18 cellular contexts compared by ENCODE assay signal in the genomic region with DNA sequence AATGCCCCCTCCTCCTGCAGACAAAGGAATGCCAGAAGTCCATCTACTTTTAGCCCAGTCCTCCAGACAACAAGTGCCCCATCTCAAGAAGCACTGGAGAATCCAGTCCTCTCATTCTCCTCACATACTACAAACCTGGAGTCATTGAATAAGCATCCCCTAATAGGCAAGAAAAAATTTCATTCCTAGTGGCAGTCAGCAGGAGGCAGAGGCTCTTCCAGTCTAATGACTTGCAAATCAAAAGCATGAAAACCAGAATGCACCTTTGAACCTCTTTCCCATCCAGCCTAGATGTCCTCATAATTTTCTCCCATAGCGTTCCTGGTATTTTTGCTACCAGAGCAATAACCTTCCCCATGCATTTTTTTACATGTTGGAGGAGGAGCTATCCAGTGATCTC.
DNase-seq lines count a peak whose midpoint lies in the region; ATAC-seq and TF ChIP-seq lines count a peak whose summit lies in the region.
"Had no signal": no experiment of that assay in that cellular context is flagged by ENCODE, and none has a peak within 500 bp of the region (broad histone marks: within the 10 kb centered on the region; RNA-seq: fewer than 3 reads in every experiment).

No MANE protein-coding gene starts in this region.

- DNase-seq in AG04449 (ENCODE audit: low read depth, low spot score) (peak; percentile 81), LHCN-M2 (ENCODE audit: low read depth) (peak; percentile 24), chondrocyte (ENCODE audit: low spot score) (no peak), kidney tubule cell (ENCODE audit: low spot score) (peak; percentile 61), DMS153 (lab: John Stamatoyannopoulos, UW) (no peak), putamen (ENCODE audit: low spot score) (no peak)
- DNase-seq: activated CD4-positive, alpha-beta T cell treated with anti-CD3 and anti-CD28 coated beads, Interleukin-2, amount 10 ng/mL, durations not matched to agents 7 days and 5 days; central memory CD4-positive, alpha-beta T cell; NCI-H187 treated with DMSO at 0.1 percent for 48 hours; NCI-H524 treated with DMSO at 0.1 percent for 48 hours; OCI-M1; stimulated activated CD4-positive, alpha-beta T cell treated with anti-CD3 and anti-CD28 coated beads, Interleukin-1b, Interleukin-23, amount 100 ng/mL, for 48 hours had no signal

- CTCF ChIA-PET in AG04449 (lab: Yijun Ruan, JAX) = interaction anchor here (0.7 to 2.9 kb wide), 4 partner anchors 10 to 214 kb away, joined by 3 to 15 read pairs (median 8); no protein-coding TSS in a partner anchor

- H3K27me3 Mint-ChIP-seq in chondrocyte (ENCODE audit: low read depth) = no peaks in the 10 kb centered on the region

- POLR2A ChIA-PET in AG04449 (lab: Yijun Ruan, JAX) = no interaction called here

- H3K9me3 Mint-ChIP-seq in chondrocyte (ENCODE audit: low read depth) = peaks cover 7% of the 10 kb centered on the region
- H3K9me3 Mint-ChIP-seq: activated CD4-positive, alpha-beta T cell treated with anti-CD3 and anti-CD28 coated beads, Interleukin-2, amount 10 ng/mL, durations not matched to agents 7 days and 5 days; activated naive CD4-positive, alpha-beta T cell treated with anti-CD3 and anti-CD28 coated beads, Interleukin-2, amount 50 U/mL, for 72 hours; neural crest cell had no signal

- no peak overlapping the region for H3K4me3 ChIP-seq in AG04449 (ENCODE audit: low read depth, low read length)
- H3K4me3 ChIP-seq: HAP-1 had no signal

- peaks cover 28% of the 10 kb centered on the region for H3K4me1 Mint-ChIP-seq in chondrocyte (ENCODE audit: low read depth)
- H3K4me1 Mint-ChIP-seq: activated CD4-positive, alpha-beta T cell treated with anti-CD3 and anti-CD28 coated beads, Interleukin-2, amount 10 ng/mL, durations not matched to agents 7 days and 5 days; neural crest cell had no signal

- peak overlapping the region; percentile 79 for H3K27ac Mint-ChIP-seq in chondrocyte (ENCODE audit: unreplicated experiment)
- H3K27ac Mint-ChIP-seq: activated CD4-positive, alpha-beta T cell treated with anti-CD3 and anti-CD28 coated beads, Interleukin-2, amount 10 ng/mL, durations not matched to agents 7 days and 5 days; activated naive CD4-positive, alpha-beta T cell treated with anti-CD3 and anti-CD28 coated beads, Interleukin-2, amount 50 U/mL, for 72 hours had no signal

- TF ChIP-seq CTCF in AG04449 (IDR thresholded peaks at IDR 0.05; ENCODE audit: insufficient read depth, low read length, missing control alignments) (peak; percentile 13), chondrocyte (IDR thresholded peaks at IDR 0.05) (peak; percentile 53)

- ATAC-seq in HG02938 (IDR thresholded peaks at IDR 0.05; ENCODE audit: unreplicated experiment) (no peak), GM18502 (IDR thresholded peaks at IDR 0.05; ENCODE audit: poor library complexity, unreplicated experiment) (no peak)
- ATAC-seq: activated naive CD4-positive, alpha-beta T cell treated with anti-CD3 and anti-CD28 coated beads, Interleukin-2, amount 50 U/mL, for 72 hours; HepG2 had no signal

- H3K36me3 Mint-ChIP-seq in chondrocyte (ENCODE audit: low read depth) = peaks cover 2% of the 10 kb centered on the region
- H3K36me3 Mint-ChIP-seq: activated naive CD4-positive, alpha-beta T cell treated with anti-CD3 and anti-CD28 coated beads, Interleukin-2, amount 50 U/mL, for 72 hours had no signal

- no peak overlapping the region for H3K4me3 Mint-ChIP-seq in chondrocyte (ENCODE audit: unreplicated experiment)
- H3K4me3 Mint-ChIP-seq: activated CD4-positive, alpha-beta T cell treated with anti-CD3 and anti-CD28 coated beads, Interleukin-2, amount 10 ng/mL, durations not matched to agents 7 days and 5 days; neural crest cell had no signal

Comparison
In these comparisons a context has a peak if more than half of its experiments do, and no peak if none do; other contexts are left out.
1. DNase-seq: peak in AG04449 (single experiment), LHCN-M2 (single experiment) and kidney tubule cell (single experiment); none in chondrocyte (single experiment), DMS153 (single experiment) and putamen (single experiment).